In genomic region chr1:25904942-25905679, GRCh38 we compare ENCODE assay signal across 8 cellular contexts. TPM values are rescaled to one million over a fixed set of nuclear protein-coding genes. Genes with fewer than 3 reads are reported as not detected.
DNase-seq lines count a peak whose midpoint lies in the region; ATAC-seq and TF ChIP-seq lines count a peak whose summit lies in the region.

No MANE protein-coding gene starts in this region.

- TF ChIP-seq CTCF in GM10248 (IDR thresholded peaks at IDR 0.05; ENCODE audit: control extremely low read depth, extremely low read depth, low read depth, missing control alignments): no peak
- TF ChIP-seq CTCF in transverse colon (IDR thresholded peaks at IDR 0.05): no peak

- no peak for TF ChIP-seq POLR2A in transverse colon (IDR thresholded peaks at IDR 0.05)

- no peaks in the 10 kb centered on the region for H3K27me3 ChIP-seq in adipocyte (replicated peaks; ENCODE audit: control insufficient read depth, insufficient read depth, low read length)
- H3K27me3 ChIP-seq in transverse colon: no peaks in the 10 kb centered on the region

- peaks cover 14% of the 10 kb centered on the region for H3K4me1 ChIP-seq in adipocyte (ENCODE audit: control insufficient read depth, insufficient read depth, low read length)
- peaks cover 11 to 32% (median 16%) of the 10 kb centered on the region in 4 donors for H3K4me1 ChIP-seq in transverse colon

- POLR2A ChIA-PET in GM10248 (lab: Yijun Ruan, JAX): interaction anchor here (1.2 to 1.4 kb wide), 2 partner anchors 10 to 93 kb away, joined by 4 to 7 read pairs; partner anchors contain the start of gene PAFAH2

- H3K9ac ChIP-seq in adipocyte (ENCODE audit: low read length): peak overlapping the region; percentile 86

- TF ChIP-seq EP300 in transverse colon (IDR thresholded peaks at IDR 0.05; ENCODE audit: low read depth): no peak

- H3K9me3 ChIP-seq in adipocyte (ENCODE audit: control insufficient read depth, low read length) (no peaks in the 10 kb centered on the region), transverse colon (no peaks in the 10 kb centered on the region)

- DNase-seq in GM10248 (ENCODE audit: extremely low spot score): peak; percentile 97
- DNase-seq in NCI-H1436 treated with DMSO at 0.1 percent for 48 hours (lab: John Stamatoyannopoulos, UW): peak; percentile 43
- DNase-seq in SW480 (ENCODE audit: low spot score): peak; percentile 87
- peak; percentile 97 for DNase-seq in adipocyte (ENCODE audit: low read depth)
- peak; percentile 97 for DNase-seq in cardiac septum (ENCODE audit: low spot score)
- DNase-seq in pons (ENCODE audit: low spot score): peak; percentile 94
- peak; percentile 95 for DNase-seq in transverse colon

- H3K36me3 ChIP-seq in adipocyte (ENCODE audit: control insufficient read depth, insufficient read depth, low read length, severe bottlenecking): no peaks in the 10 kb centered on the region
- peaks cover 0 to 2% (median 0%) of the 10 kb centered on the region in 4 donors for H3K36me3 ChIP-seq in transverse colon

- in situ Hi-C loops in transverse colon (cut with MboI; ENCODE audit: low pct_ligation_motif_present in 1 of 4, low pct_unique_long_range_greater_than_20kb in 1 of 4, low sequenced_read_pairs in 3 of 4): no loop called here

- intact Hi-C loops in cardiac septum (cut with DNase I) (loop anchor here (2.0 kb wide), 1 partner anchor 94 kb away; the partner anchor contains the start of gene PAFAH2), transverse colon (cut with DNase I; ENCODE audit: low total_unique reads) (no loop called here)

- peak overlapping the region; percentile 60 to 82 (median 68) for H3K27ac ChIP-seq in transverse colon

- peak; percentile 84 for ATAC-seq in HG02798 (IDR thresholded peaks at IDR 0.05; ENCODE audit: poor library complexity, unreplicated experiment)

- peak overlapping the region; percentile 95 for H3K4me3 ChIP-seq in adipocyte (ENCODE audit: low read length)
- peak overlapping the region; percentile 40 to 83 (median 68) for H3K4me3 ChIP-seq in transverse colon

- 2 to 4% methylated on average over 14 to 29 of the region's 34 CpGs for WGBS in transverse colon (ENCODE audit: low coverage in 1 of 2), 2 donors

- CTCF ChIA-PET in GM10248 (lab: Yijun Ruan, JAX): interaction anchor here (0.7 to 19.8 kb wide), 8 partner anchors 10 to 130 kb away, joined by 3 to 357 read pairs (median 6); partner anchors contain the start of genes PAFAH2 and PAQR7

RNA-seq across cellular contexts. Expression of gene STMN1, which starts 1.1 kb away (rescaled TPM):
- total RNA-seq in cardiac septum (55.4 TPM), transverse colon (10 to 100 TPM in 3 of 4 donors, 1 to 10 TPM in 1; 6.4 to 24.3 (median 16.5) TPM)

RNA-seq across cellular contexts. Expression of gene PAQR7, which starts 29.6 kb away (rescaled TPM):
- total RNA-seq in cardiac septum (2.4 TPM), transverse colon (1 to 10 TPM in 3 of 4 donors, not detected in 1; 2.0 to 2.4 (median 2.4) TPM)

RNA-seq across cellular contexts. Expression of gene AUNIP, which starts 45.9 kb away (rescaled TPM):
- not detected for total RNA-seq in cardiac septum
- total RNA-seq in transverse colon: under 1 TPM in 1 of 4 donors, not detected in 3; 0.41 TPM

Comparison
In these comparisons a context has a peak if more than half of its experiments do, and no peak if none do; other contexts are left out.
1. Peak in every context shown above with its lines: DNase-seq, ATAC-seq, H3K4me3 ChIP-seq and H3K27ac ChIP-seq.
2. DNase-seq: peak in every context shown above with its lines; median percentile 97 in GM10248; 97 in adipocyte; 97 in cardiac septum; 95 in transverse colon; 94 in pons; 87 in SW480; 43 in NCI-H1436 treated with DMSO at 0.1 percent for 48 hours.